In genomic region chr19:50248413-50248812, GRCh38 we compare ENCODE assay signal across 28 cellular contexts. TPM values are rescaled to one million over a fixed set of nuclear protein-coding genes. Genes with fewer than 3 reads are reported as not detected.
"Had no signal": no experiment of that assay in that cellular context is flagged by ENCODE, and none has a peak within 500 bp of the region (broad histone marks: within the 10 kb centered on the region; RNA-seq: fewer than 3 reads in every experiment).

No MANE protein-coding gene starts in this region.

- DNase-seq: dorsolateral prefrontal cortex; effector CD4-positive, alpha-beta T cell; esophagus squamous epithelium; foreskin melanocyte; glutamatergic neuron; heart right ventricle; hippocampal formation; left ventricle myocardium superior; lower lobe of right lung; naive thymus-derived CD8-positive, alpha-beta T cell; nephron progenitor cell; right lobe of liver; small intestine; stimulated activated CD4-positive, alpha-beta T cell treated with anti-CD3 and anti-CD28 coated beads, Interleukin-15, amount 100 ng/mL, for 24 hours; stimulated activated CD4-positive, alpha-beta T cell treated with anti-CD3 and anti-CD28 coated beads, Interleukin-2, amount 100 ng/mL, for 48 hours; stimulated activated naive CD4-positive, alpha-beta T cell; stimulated activated naive CD8-positive, alpha-beta T cell treated with anti-CD3 and anti-CD28 coated beads, Interleukin-15, amount 100 ng/mL, for 72 hours; transverse colon; upper lobe of right lung; uterus had no signal

- FAIRE-seq: colon, endothelial cell of umbilical vein, islet of Langerhans, small intestine had no signal

- H3K27me3 ChIP-seq: dorsolateral prefrontal cortex, heart right ventricle, neutrophil, right lobe of liver, suprapubic skin, transverse colon, upper lobe of right lung, uterus had no signal

- H3K9ac ChIP-seq: parathyroid adenoma had no signal

- H3K4me1 Mint-ChIP-seq: naive thymus-derived CD8-positive, alpha-beta T cell; nephron progenitor cell; stimulated activated naive CD8-positive, alpha-beta T cell treated with anti-CD3 and anti-CD28 coated beads, Interleukin-15, amount 100 ng/mL, for 72 hours had no signal

- H3K4me1 ChIP-seq: esophagus squamous epithelium, heart right ventricle, lower lobe of right lung, parathyroid adenoma, right lobe of liver, suprapubic skin, transverse colon, upper lobe of right lung, uterus had no signal

- H2AFZ ChIP-seq: parathyroid adenoma had no signal

- H3K9me3 ChIP-seq: lower lobe of right lung, suprapubic skin, transverse colon, upper lobe of right lung had no signal

- H3K36me3 ChIP-seq: neutrophil, upper lobe of right lung, uterus had no signal

- H3K79me2 ChIP-seq: parathyroid adenoma had no signal

- H3K27ac Mint-ChIP-seq: nephron progenitor cell, progenitor cell of endocrine pancreas had no signal

- ATAC-seq: left ventricle myocardium superior; lower lobe of right lung; naive thymus-derived CD8-positive, alpha-beta T cell; stimulated activated naive CD8-positive, alpha-beta T cell treated with anti-CD3 and anti-CD28 coated beads, Interleukin-15, amount 100 ng/mL, for 72 hours; upper lobe of right lung had no signal

- H3K4me3 Mint-ChIP-seq: naive thymus-derived CD8-positive, alpha-beta T cell; nephron progenitor cell; stimulated activated naive CD8-positive, alpha-beta T cell treated with anti-CD3 and anti-CD28 coated beads, Interleukin-15, amount 100 ng/mL, for 72 hours had no signal

- H3K4me3 ChIP-seq: dorsolateral prefrontal cortex, esophagus squamous epithelium, heart right ventricle, lower lobe of right lung, right lobe of liver, suprapubic skin, transverse colon, upper lobe of right lung, uterus had no signal

- H3K27me3 Mint-ChIP-seq: progenitor cell of endocrine pancreas had no signal

- H3K27ac ChIP-seq: dorsolateral prefrontal cortex, esophagus squamous epithelium, heart right ventricle, lower lobe of right lung, neutrophil, parathyroid adenoma, right lobe of liver, suprapubic skin, transverse colon, upper lobe of right lung, uterus had no signal

RNA-seq across cellular contexts. Expression of gene MYH14, which starts 45.0 kb away (rescaled TPM):
- total RNA-seq: myocyte; naive thymus-derived CD8-positive, alpha-beta T cell had no signal
- polyA plus RNA-seq: endothelial cell of umbilical vein; naive thymus-derived CD8-positive, alpha-beta T cell had no signal
